20 cellular contexts compared by ENCODE assay signal in genomic region chr7:45658716-45659495, GRCh38.
DNase-seq lines count a peak whose midpoint lies in the region; ATAC-seq and TF ChIP-seq lines count a peak whose summit lies in the region.
"Had no signal": no experiment of that assay in that cellular context is flagged by ENCODE, and none has a peak within 500 bp of the region (broad histone marks: within the 10 kb centered on the region; RNA-seq: fewer than 3 reads in every experiment).

No MANE protein-coding gene starts in this region.

- H3K36me3 Mint-ChIP-seq in activated CD8-positive, alpha-beta memory T cell treated with anti-CD3 and anti-CD28 coated beads, Interleukin-2, amount 10 ng/mL, durations not matched to agents 7 days and 5 days, result no peaks in the 10 kb centered on the region
- H3K36me3 Mint-ChIP-seq in endodermal cell (ENCODE audit: low read depth) (peaks cover 5% of the 10 kb centered on the region), type B pancreatic cell (no peaks in the 10 kb centered on the region)
- H3K36me3 Mint-ChIP-seq: CD8-positive, alpha-beta memory T cell had no signal

- no peaks in the 10 kb centered on the region for H3K27me3 Mint-ChIP-seq in activated CD8-positive, alpha-beta memory T cell treated with anti-CD3 and anti-CD28 coated beads, Interleukin-2, amount 10 ng/mL, durations not matched to agents 7 days and 5 days
- H3K27me3 Mint-ChIP-seq in endodermal cell (ENCODE audit: insufficient read depth) (no peaks in the 10 kb centered on the region), type B pancreatic cell (no peaks in the 10 kb centered on the region)

- H3K4me3 ChIP-seq in endodermal cell (ENCODE audit: low read length) (no peak overlapping the region), mucosa of descending colon (no peak overlapping the region)
- H3K4me3 ChIP-seq: BLaER1 treated with 17β-estradiol and CSF1 and Interleukin-3, amounts not matched to agents 10 nM and 100 nM; GM12878; HAP-1 had no signal

- H3K27ac Mint-ChIP-seq in activated CD8-positive, alpha-beta memory T cell treated with anti-CD3 and anti-CD28 coated beads, Interleukin-2, amount 10 ng/mL, durations not matched to agents 7 days and 5 days, result no peak overlapping the region
- H3K27ac Mint-ChIP-seq in endodermal cell, result no peak overlapping the region
- H3K27ac Mint-ChIP-seq in type B pancreatic cell, result no peak overlapping the region
- H3K27ac Mint-ChIP-seq: CD8-positive, alpha-beta memory T cell had no signal

- H3K4me1 Mint-ChIP-seq in activated CD8-positive, alpha-beta memory T cell treated with anti-CD3 and anti-CD28 coated beads, Interleukin-2, amount 10 ng/mL, durations not matched to agents 7 days and 5 days, result no peaks in the 10 kb centered on the region
- H3K4me1 Mint-ChIP-seq in endodermal cell (no peaks in the 10 kb centered on the region), type B pancreatic cell (ENCODE audit: unreplicated experiment) (no peaks in the 10 kb centered on the region)
- H3K4me1 Mint-ChIP-seq: CD8-positive, alpha-beta memory T cell had no signal

- no peak for TF ChIP-seq CTCF in endodermal cell (conservative IDR thresholded peaks at IDR 0.05)
- TF ChIP-seq CTCF in type B pancreatic cell (conservative IDR thresholded peaks at IDR 0.05), result no peak
- TF ChIP-seq CTCF in mucosa of descending colon (IDR thresholded peaks at IDR 0.05), result no peak

- H3K9me3 Mint-ChIP-seq in activated CD8-positive, alpha-beta memory T cell treated with anti-CD3 and anti-CD28 coated beads, Interleukin-2, amount 10 ng/mL, durations not matched to agents 7 days and 5 days (ENCODE audit: low read depth), result no peaks in the 10 kb centered on the region
- H3K9me3 Mint-ChIP-seq in endodermal cell (no peaks in the 10 kb centered on the region), type B pancreatic cell (no peaks in the 10 kb centered on the region)
- H3K9me3 Mint-ChIP-seq: CD8-positive, alpha-beta memory T cell had no signal

- H3K4me3 Mint-ChIP-seq in activated CD8-positive, alpha-beta memory T cell treated with anti-CD3 and anti-CD28 coated beads, Interleukin-2, amount 10 ng/mL, durations not matched to agents 7 days and 5 days, result no peak overlapping the region
- no peak overlapping the region for H3K4me3 Mint-ChIP-seq in endodermal cell
- no peak overlapping the region for H3K4me3 Mint-ChIP-seq in type B pancreatic cell
- H3K4me3 Mint-ChIP-seq: CD8-positive, alpha-beta memory T cell had no signal

- no peak overlapping the region for H3K9ac ChIP-seq in endodermal cell (ENCODE audit: extremely low read depth, low read length, poor library complexity, severe bottlenecking)
- H3K9ac ChIP-seq: BLaER1 treated with 17β-estradiol and CSF1 and Interleukin-3, amounts not matched to agents 10 nM and 100 nM had no signal

- no peaks in the 10 kb centered on the region for H3K9me3 ChIP-seq in endodermal cell (ENCODE audit: control insufficient read depth, low read length)
- H3K9me3 ChIP-seq in mucosa of descending colon, result no peaks in the 10 kb centered on the region
- H3K9me3 ChIP-seq: BLaER1 treated with 17β-estradiol and CSF1 and Interleukin-3, amounts not matched to agents 10 nM and 100 nM; HAP-1 had no signal

- no peaks in the 10 kb centered on the region for H3K27me3 ChIP-seq in endodermal cell (ENCODE audit: control insufficient read depth, insufficient read depth, low read length, poor library complexity, severe bottlenecking)
- H3K27me3 ChIP-seq: BLaER1 treated with 17β-estradiol and CSF1 and Interleukin-3, amounts not matched to agents 10 nM and 100 nM had no signal

- ATAC-seq in activated CD8-positive, alpha-beta memory T cell treated with anti-CD3 and anti-CD28 coated beads, Interleukin-2, amount 10 ng/mL, durations not matched to agents 7 days and 5 days, result no peak
- no peak for ATAC-seq in mucosa of descending colon
- ATAC-seq: GM12878, PC-3 had no signal

- H3K4me1 ChIP-seq in endodermal cell (ENCODE audit: control insufficient read depth, insufficient read depth, low read length) (no peaks in the 10 kb centered on the region), mucosa of descending colon (ENCODE audit: low read depth) (no peaks in the 10 kb centered on the region)
- H3K4me1 ChIP-seq: HAP-1 had no signal

- H3K36me3 ChIP-seq in endodermal cell (ENCODE audit: control insufficient read depth, insufficient read depth, low read length), result no peaks in the 10 kb centered on the region
- no peaks in the 10 kb centered on the region for H3K36me3 ChIP-seq in mucosa of descending colon (ENCODE audit: low read depth)
- H3K36me3 ChIP-seq: BLaER1 treated with 17β-estradiol and CSF1 and Interleukin-3, amounts not matched to agents 10 nM and 100 nM; HAP-1 had no signal

- intact Hi-C loops in mucosa of descending colon (cut with DNase I, micrococcal nuclease), result no loop called here

- WGBS in endodermal cell (ENCODE audit: insufficient coverage in 1 of 2, insufficient read length in 1 of 2), 2 experiments, result 92 to 93% methylated on average over 6 to 16 of the region's 16 CpGs

- peak; percentile 31 for DNase-seq in activated CD8-positive, alpha-beta memory T cell treated with anti-CD3 and anti-CD28 coated beads, Interleukin-2, amount 10 ng/mL, durations not matched to agents 7 days and 5 days
- no peak for DNase-seq in activated CD8-positive, alpha-beta memory T cell treated with anti-CD3 and anti-CD28 coated beads, Interleukin-2, amount 50 U/mL, for 4 hours
- DNase-seq in endodermal cell (peak; percentile 32), mesenteric fat pad (ENCODE audit: low spot score) (peak; percentile 81), type B pancreatic cell (ENCODE audit: extremely low spot score, unreplicated experiment) (peak; percentile 54), SIG-M5 (lab: John Stamatoyannopoulos, UW) (no peak), mucosa of descending colon (no peak), OCI-M2 (lab: John Stamatoyannopoulos, UW; ENCODE audit: unreplicated experiment) (no peak)
- DNase-seq: CD8-positive, alpha-beta memory T cell; GDM1; KBM-7; NCI-H1436 treated with DMSO at 0.1 percent for 48 hours; NCI-H2029 treated with DMSO at 0.1 percent for 48 hours; NCI-H2171 treated with DMSO at 0.1 percent for 48 hours; NCI-H446 treated with DMSO at 0.1 percent for 48 hours; NCI-H748 treated with DMSO at 0.1 percent for 48 hours; PC-3 had no signal

- CTCF ChIA-PET in activated CD8-positive, alpha-beta memory T cell treated with anti-CD3 and anti-CD28 coated beads, Interleukin-2, amount 10 ng/mL, durations not matched to agents 7 days and 5 days (lab: Charles Lee), result no interaction called here

- no peak overlapping the region for H3K27ac ChIP-seq in endodermal cell (ENCODE audit: low read depth, low read length)
- H3K27ac ChIP-seq: BLaER1 treated with 17β-estradiol and CSF1 and Interleukin-3, amounts not matched to agents 10 nM and 100 nM had no signal

Comparison
In these comparisons a context has a peak if more than half of its experiments do, and no peak if none do; other contexts are left out.
1. DNase-seq: peak in activated CD8-positive, alpha-beta memory T cell treated with anti-CD3 and anti-CD28 coated beads, Interleukin-2, amount 10 ng/mL, durations not matched to agents 7 days and 5 days (single experiment), endodermal cell (single experiment), mesenteric fat pad (single experiment) and type B pancreatic cell (single experiment); none in activated CD8-positive, alpha-beta memory T cell treated with anti-CD3 and anti-CD28 coated beads, Interleukin-2, amount 50 U/mL, for 4 hours (single experiment), SIG-M5 (single experiment), mucosa of descending colon (0 of 3) and OCI-M2 (single experiment).